In genomic region chr19:39157997-39158389, GRCh38 we compare ENCODE assay signal across 32 cellular contexts. TPM values are rescaled to one million over a fixed set of nuclear protein-coding genes. Genes with fewer than 3 reads are reported as not detected.
DNase-seq lines count a peak whose midpoint lies in the region; ATAC-seq, FAIRE-seq and TF ChIP-seq lines count a peak whose summit lies in the region.
"Had no signal": no experiment of that assay in that cellular context is flagged by ENCODE, and none has a peak within 500 bp of the region (broad histone marks: within the 10 kb centered on the region; RNA-seq: fewer than 3 reads in every experiment).

No MANE protein-coding gene starts in this region.

- no peak for ATAC-seq in SK-N-SH treated with all-trans-retinoic acid at 6 μM for 48 hours
- ATAC-seq: CD8-positive, alpha-beta T cell; lower lobe of right lung; Panc1; stimulated activated naive CD8-positive, alpha-beta T cell treated with anti-CD3 and anti-CD28 coated beads, Interleukin-15, Interleukin-2, amounts not matched to agents 100 U/mL and 50 U/mL, for 24 hours had no signal

- no peak for DNase-seq in HTR-8/SVneo (ENCODE audit: insufficient read length, low spot score)
- no peak for DNase-seq in suprapubic skin (ENCODE audit: low spot score in 2 of 2)
- DNase-seq in endothelial cell (ENCODE audit: low spot score) = no peak
- no peak for DNase-seq in effector memory CD4-positive, alpha-beta T cell
- DNase-seq: activated CD4-positive, alpha-beta T cell treated with anti-CD3 and anti-CD28 coated beads for 1 hour; activated CD8-positive, alpha-beta memory T cell treated with anti-CD3 and anti-CD28 coated beads for 24 hours; activated gamma-delta T cell; activated T-cell treated with anti-CD3 and anti-CD28 coated beads, Interleukin-2, amount 50 U/mL, for 1 hour; CD8-positive, alpha-beta T cell; esophagus squamous epithelium; HFFc6; lower lobe of right lung; NCI-H1436 treated with DMSO at 0.1 percent for 48 hours; NCI-H524; NK-92 treated with Interleukin-12 subunit alpha and Interleukin-12 subunit beta, amount 100 ng/mL, for 24 hours; nucleus accumbens; retina; stimulated activated CD4-positive, alpha-beta T cell treated with anti-CD3 and anti-CD28 coated beads, Interleukin-12 subunit alpha, Interleukin-12 subunit beta, amount 100 ng/mL, for 4 hours; stimulated activated naive CD8-positive, alpha-beta T cell treated with anti-CD3 and anti-CD28 coated beads, Interleukin-15, Interleukin-2, amounts not matched to agents 100 U/mL and 50 U/mL, for 24 hours; T-helper 1 cell; tibial artery had no signal

- TF ChIP-seq POLR2A in suprapubic skin (IDR thresholded peaks at IDR 0.05) = no peak

- no peaks in the 10 kb centered on the region for H3K27me3 ChIP-seq in suprapubic skin
- no peaks in the 10 kb centered on the region for H3K27me3 ChIP-seq in effector memory CD4-positive, alpha-beta T cell (replicated peaks; ENCODE audit: control insufficient read depth, insufficient read depth, low read length, poor library complexity, severe bottlenecking)
- H3K27me3 ChIP-seq: breast epithelium, esophagus squamous epithelium, tibial artery had no signal

- peaks cover 0 to 5% (median 0%) of the 10 kb centered on the region in 5 experiments for H3K9me3 Mint-ChIP-seq in brain
- H3K9me3 Mint-ChIP-seq in nephron = no peaks in the 10 kb centered on the region
- H3K9me3 Mint-ChIP-seq in endothelial cell (ENCODE audit: unreplicated experiment) = no peaks in the 10 kb centered on the region
- H3K9me3 Mint-ChIP-seq: CD8-positive, alpha-beta T cell; HFFc6 had no signal

- H3K27me3 Mint-ChIP-seq in brain = peaks cover 6% of the 10 kb centered on the region
- H3K27me3 Mint-ChIP-seq in nephron (ENCODE audit: low read depth) = no peaks in the 10 kb centered on the region
- H3K27me3 Mint-ChIP-seq in endothelial cell (ENCODE audit: unreplicated experiment) = peaks cover 8% of the 10 kb centered on the region

- no peak for TF ChIP-seq EP300 in suprapubic skin (IDR thresholded peaks at IDR 0.05)

- no peak overlapping the region for H3K4me3 ChIP-seq in suprapubic skin
- H3K4me3 ChIP-seq in effector memory CD4-positive, alpha-beta T cell (ENCODE audit: insufficient read depth, low read depth, low read length, poor library complexity, severe bottlenecking) = no peak overlapping the region
- H3K4me3 ChIP-seq: esophagus squamous epithelium, lower lobe of right lung, tibial artery had no signal

- no peaks in the 10 kb centered on the region for H3K9me3 ChIP-seq in suprapubic skin
- H3K9me3 ChIP-seq in effector memory CD4-positive, alpha-beta T cell (ENCODE audit: control insufficient read depth, low read length) = no peaks in the 10 kb centered on the region
- H3K9me3 ChIP-seq: breast epithelium, esophagus squamous epithelium, lower lobe of right lung, tibial artery had no signal

- H3K4me3 Mint-ChIP-seq in brain (peak overlapping the region in 2 of 5 experiments; percentile 22), nephron (peak overlapping the region in 1 of 3 experiments; percentile 11), endothelial cell (ENCODE audit: unreplicated experiment) (no peak overlapping the region)
- H3K4me3 Mint-ChIP-seq: CD8-positive, alpha-beta T cell had no signal

- H3K4me1 Mint-ChIP-seq in brain (peaks cover 45% of the 10 kb centered on the region), nephron (peaks cover 37% of the 10 kb centered on the region), endothelial cell (ENCODE audit: unreplicated experiment) (peaks cover 40% of the 10 kb centered on the region)

- H3K27ac ChIP-seq in suprapubic skin = peak overlapping the region; percentile 35
- no peak overlapping the region for H3K27ac ChIP-seq in effector memory CD4-positive, alpha-beta T cell (ENCODE audit: insufficient read depth, low read length, poor library complexity, severe bottlenecking)
- H3K27ac ChIP-seq: KMS-11, tibial artery had no signal

- H3K36me3 Mint-ChIP-seq in brain (peaks cover 13% of the 10 kb centered on the region), nephron (ENCODE audit: low read depth) (peaks cover 4% of the 10 kb centered on the region), endothelial cell (ENCODE audit: low read depth, unreplicated experiment) (peaks cover 11% of the 10 kb centered on the region)

- H3K27ac Mint-ChIP-seq in brain (peak overlapping the region; percentile 6 to 94 (median 76)), nephron (peak overlapping the region; percentile 60 to 82 (median 66)), endothelial cell (ENCODE audit: unreplicated experiment) (no peak overlapping the region)
- H3K27ac Mint-ChIP-seq: CD8-positive, alpha-beta T cell; HFFc6 had no signal

- TF ChIP-seq CTCF in brain (conservative IDR thresholded peaks at IDR 0.05) (no peak), nephron (IDR thresholded peaks at IDR 0.05; ENCODE audit: unreplicated experiment in 3 of 3) (no peak), suprapubic skin (IDR thresholded peaks at IDR 0.05) (no peak), endothelial cell (IDR thresholded peaks at IDR 0.05; ENCODE audit: unreplicated experiment) (no peak)

- no peaks in the 10 kb centered on the region for H3K36me3 ChIP-seq in suprapubic skin
- no peaks in the 10 kb centered on the region for H3K36me3 ChIP-seq in effector memory CD4-positive, alpha-beta T cell (ENCODE audit: control insufficient read depth, insufficient read depth, low read length)
- H3K36me3 ChIP-seq: breast epithelium, esophagus squamous epithelium had no signal

- peak; percentile 96 for FAIRE-seq in HTR-8/SVneo (lab: Jason Lieb, UNC)
- FAIRE-seq: colon, TTC549 had no signal

- 96% methylated on average over 9 of the region's 15 CpGs for WGBS in suprapubic skin

- H3K4me1 ChIP-seq in suprapubic skin = peaks cover 83% of the 10 kb centered on the region
- H3K4me1 ChIP-seq in effector memory CD4-positive, alpha-beta T cell (ENCODE audit: control insufficient read depth, insufficient read depth, low read length, poor library complexity, severe bottlenecking) = no peaks in the 10 kb centered on the region

TF ChIP-seq in SK-N-SH treated with all-trans-retinoic acid at 6 μM for 48 hours, 23 proteins besides CTCF, POLR2A, EP300 and RAD21:
- TF ChIP-seq ZFP30 (CRISPR knock-in tag; IDR thresholded peaks at IDR 0.05) = no peak
- TF ChIP-seq CSDC2 (CRISPR knock-in tag; IDR thresholded peaks at IDR 0.05) = no peak
- no peak for TF ChIP-seq ZFP3 (CRISPR knock-in tag; IDR thresholded peaks at IDR 0.05)
- no peak for TF ChIP-seq TCF4 (CRISPR knock-in tag; IDR thresholded peaks at IDR 0.05; ENCODE audit: borderline replicate concordance)
- no peak for TF ChIP-seq BACH2 (CRISPR knock-in tag; IDR thresholded peaks at IDR 0.05; ENCODE audit: borderline replicate concordance)
- no peak for TF ChIP-seq ZNF565 (CRISPR knock-in tag; conservative IDR thresholded peaks at IDR 0.05; ENCODE audit: low read depth)
- TF ChIP-seq ZNF70 (CRISPR knock-in tag; IDR thresholded peaks at IDR 0.05) = no peak
- TF ChIP-seq, protein P1, sequence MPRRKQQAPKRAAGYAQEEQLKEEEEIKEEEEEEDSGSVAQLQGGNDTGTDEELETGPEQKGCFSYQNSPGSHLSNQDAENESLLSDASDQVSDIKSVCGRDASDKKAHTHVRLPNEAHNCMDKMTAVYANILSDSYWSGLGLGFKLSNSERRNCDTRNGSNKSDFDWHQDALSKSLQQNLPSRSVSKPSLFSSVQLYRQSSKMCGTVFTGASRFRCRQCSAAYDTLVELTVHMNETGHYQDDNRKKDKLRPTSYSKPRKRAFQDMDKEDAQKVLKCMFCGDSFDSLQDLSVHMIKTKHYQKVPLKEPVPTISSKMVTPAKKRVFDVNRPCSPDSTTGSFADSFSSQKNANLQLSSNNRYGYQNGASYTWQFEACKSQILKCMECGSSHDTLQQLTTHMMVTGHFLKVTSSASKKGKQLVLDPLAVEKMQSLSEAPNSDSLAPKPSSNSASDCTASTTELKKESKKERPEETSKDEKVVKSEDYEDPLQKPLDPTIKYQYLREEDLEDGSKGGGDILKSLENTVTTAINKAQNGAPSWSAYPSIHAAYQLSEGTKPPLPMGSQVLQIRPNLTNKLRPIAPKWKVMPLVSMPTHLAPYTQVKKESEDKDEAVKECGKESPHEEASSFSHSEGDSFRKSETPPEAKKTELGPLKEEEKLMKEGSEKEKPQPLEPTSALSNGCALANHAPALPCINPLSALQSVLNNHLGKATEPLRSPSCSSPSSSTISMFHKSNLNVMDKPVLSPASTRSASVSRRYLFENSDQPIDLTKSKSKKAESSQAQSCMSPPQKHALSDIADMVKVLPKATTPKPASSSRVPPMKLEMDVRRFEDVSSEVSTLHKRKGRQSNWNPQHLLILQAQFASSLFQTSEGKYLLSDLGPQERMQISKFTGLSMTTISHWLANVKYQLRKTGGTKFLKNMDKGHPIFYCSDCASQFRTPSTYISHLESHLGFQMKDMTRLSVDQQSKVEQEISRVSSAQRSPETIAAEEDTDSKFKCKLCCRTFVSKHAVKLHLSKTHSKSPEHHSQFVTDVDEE (CRISPR knock-in tag; IDR thresholded peaks at IDR 0.05) = no peak
- TF ChIP-seq ZC3H10 (CRISPR knock-in tag; IDR thresholded peaks at IDR 0.05) = no peak
- no peak for TF ChIP-seq SNAI2 (CRISPR knock-in tag; IDR thresholded peaks at IDR 0.05)
- no peak for TF ChIP-seq ARNTL (CRISPR knock-in tag; IDR thresholded peaks at IDR 0.05; ENCODE audit: borderline replicate concordance, low read depth)
- no peak for TF ChIP-seq ESRRG (CRISPR knock-in tag; IDR thresholded peaks at IDR 0.05)

RNA-seq across cellular contexts. Expression of gene PAK4, which starts 32.4 kb away (rescaled TPM):
- polyA plus RNA-seq in brain (ENCODE audit: insufficient read depth, low read depth, low replicate concordance) = 90.2 TPM
- total RNA-seq in suprapubic skin (10 to 100 TPM; 20.7 to 25.3 (median 23.6) TPM), endothelial cell (ENCODE audit: unreplicated experiment) (48.8 TPM)

RNA-seq across cellular contexts. Expression of gene NCCRP1, which starts 38.8 kb away (rescaled TPM):
- not detected for polyA plus RNA-seq in brain (ENCODE audit: insufficient read depth, low read depth, low replicate concordance)
- total RNA-seq in suprapubic skin (100 to 1,000 TPM in 3 of 4 donors, 10 to 100 TPM in 1; 32.7 to 420 (median 277) TPM), endothelial cell (ENCODE audit: unreplicated experiment) (not detected)
- total RNA-seq: CD8-positive, alpha-beta T cell; glomerular endothelial cell; HFFc6; HT-29 had no signal

RNA-seq across cellular contexts. Expression of gene SYCN, which starts 46.1 kb away (rescaled TPM):
- not detected for polyA plus RNA-seq in brain (ENCODE audit: insufficient read depth, low read depth, low replicate concordance)
- not detected for total RNA-seq in suprapubic skin
- total RNA-seq in endothelial cell (ENCODE audit: unreplicated experiment) = not detected
- total RNA-seq: breast epithelium; CD8-positive, alpha-beta T cell; esophagus squamous epithelium; glomerular endothelial cell; HFFc6; HT-29; kidney epithelial cell; lower lobe of right lung had no signal

Comparison
In these comparisons a context has a peak if more than half of its experiments do, and no peak if none do; other contexts are left out.
1. RNA of gene NCCRP1, which starts 38.8 kb away (total RNA-seq): 32.7 to 420 TPM in suprapubic skin; not detected in endothelial cell (single experiment); every median in the first group is over 10 times any median in the second.